In genomic region chr13:24512208-24513068, GRCh38 we compare ENCODE assay signal across 8 cellular contexts. TPM values are rescaled to one million over a fixed set of nuclear protein-coding genes. Genes with fewer than 3 reads are reported as not detected.
DNase-seq lines count a peak whose midpoint lies in the region; ATAC-seq and TF ChIP-seq lines count a peak whose summit lies in the region.

PARP4 (minus strand) TSS chr13:24512778; CDS start chr13:24503776, 9,002 bp downstream.

- H3K27me3 ChIP-seq in GM23338 (ENCODE audit: insufficient read depth) (0 out of 2 replicates have a peak, but pooled peaks cover 4% of the 10 kb centered on the region), thoracic aorta (replicated peaks; ENCODE audit: insufficient read depth) (no peaks in the 10 kb centered on the region)

- H3K36me3 ChIP-seq in GM23338 (ENCODE audit: insufficient read depth) (no peaks in the 10 kb centered on the region), SK-N-MC (ENCODE audit: insufficient read depth, low read length) (peaks cover 19% of the 10 kb centered on the region), thoracic aorta (no peaks in the 10 kb centered on the region)

- no peaks in the 10 kb centered on the region for H3K9me3 ChIP-seq in SK-N-MC (ENCODE audit: low read depth, low read length)
- H3K9me3 ChIP-seq in thoracic aorta: no peaks in the 10 kb centered on the region

- H3K4me3 Mint-ChIP-seq in GM23338: peak within 1 kb of the TSS; percentile 85
- H3K4me3 Mint-ChIP-seq in activated naive CD4-positive, alpha-beta T cell treated with anti-CD3 and anti-CD28 coated beads, Interleukin-2, amount 10 ng/mL, durations not matched to agents 7 days and 5 days: peak within 1 kb of the TSS; percentile 82

- peak within 1 kb of the TSS; percentile 89 for H3K4me2 ChIP-seq in GM23338

- H3F3A ChIP-seq in GM23338 (replicated peaks; ENCODE audit: low read depth): no peaks in the 10 kb centered on the region

- TF ChIP-seq CTCF in GM23338 (conservative IDR thresholded peaks at IDR 0.05; ENCODE audit: low read depth in 2 of 2): no peak
- TF ChIP-seq CTCF in omental fat pad (IDR thresholded peaks at IDR 0.05): no peak
- TF ChIP-seq CTCF in thoracic aorta (IDR thresholded peaks at IDR 0.05): no peak

- H3K4me3 ChIP-seq in GM23338 (peak within 1 kb of the TSS; percentile 91), SK-N-MC (peak within 1 kb of the TSS; percentile 99), thoracic aorta (peak within 1 kb of the TSS; percentile 79)

- H3K4me1 Mint-ChIP-seq in GM23338: peaks cover 19% of the 10 kb centered on the region
- peaks cover 40% of the 10 kb centered on the region for H3K4me1 Mint-ChIP-seq in activated naive CD4-positive, alpha-beta T cell treated with anti-CD3 and anti-CD28 coated beads, Interleukin-2, amount 10 ng/mL, durations not matched to agents 7 days and 5 days

- H3K36me3 Mint-ChIP-seq in GM23338 (ENCODE audit: low read depth): peaks cover 14% of the 10 kb centered on the region
- H3K36me3 Mint-ChIP-seq in activated naive CD4-positive, alpha-beta T cell treated with anti-CD3 and anti-CD28 coated beads, Interleukin-2, amount 10 ng/mL, durations not matched to agents 7 days and 5 days: peaks cover 8% of the 10 kb centered on the region

- H3K79me2 ChIP-seq in GM23338 (replicated peaks; ENCODE audit: insufficient read depth): peaks cover 48% of the 10 kb centered on the region

- H3K9me3 Mint-ChIP-seq in GM23338: peaks cover 11% of the 10 kb centered on the region
- H3K9me3 Mint-ChIP-seq in activated naive CD4-positive, alpha-beta T cell treated with anti-CD3 and anti-CD28 coated beads, Interleukin-2, amount 10 ng/mL, durations not matched to agents 7 days and 5 days: no peaks in the 10 kb centered on the region

- H3K27ac Mint-ChIP-seq in GM23338: peak within 1 kb of the TSS; percentile 72
- peak within 1 kb of the TSS; percentile 84 for H3K27ac Mint-ChIP-seq in activated naive CD4-positive, alpha-beta T cell treated with anti-CD3 and anti-CD28 coated beads, Interleukin-2, amount 10 ng/mL, durations not matched to agents 7 days and 5 days

- H3K4me1 ChIP-seq in GM23338 (ENCODE audit: insufficient read depth) (peaks cover 13% of the 10 kb centered on the region), thoracic aorta (ENCODE audit: control insufficient read depth in 1 of 2, low read depth in 2 of 2) (peaks cover 10 to 17% of the 10 kb centered on the region in 2 donors)

- CTCF ChIA-PET in activated naive CD4-positive, alpha-beta T cell treated with anti-CD3 and anti-CD28 coated beads, Interleukin-2, amount 10 ng/mL, durations not matched to agents 7 days and 5 days (lab: Charles Lee): interaction anchor here (0.8 kb wide), 1 partner anchor 238 kb away, joined by 3 read pairs; no protein-coding TSS in a partner anchor

- H2AFZ ChIP-seq in GM23338: peak within 1 kb of the TSS; percentile 100

- H3K27ac ChIP-seq in GM23338 (ENCODE audit: low read depth) (peak within 1 kb of the TSS; percentile 78), SK-N-MC (peak within 1 kb of the TSS; percentile 88), thoracic aorta (peak within 1 kb of the TSS; percentile 71 to 83)

- H3K27me3 Mint-ChIP-seq in GM23338 (ENCODE audit: insufficient read depth, low read depth, poor library complexity): no peaks in the 10 kb centered on the region
- H3K27me3 Mint-ChIP-seq in activated naive CD4-positive, alpha-beta T cell treated with anti-CD3 and anti-CD28 coated beads, Interleukin-2, amount 10 ng/mL, durations not matched to agents 7 days and 5 days: peaks cover 7% of the 10 kb centered on the region

- DNase-seq in GF-D8 (lab: John Stamatoyannopoulos, UW) (peak; percentile 77), GM23338 (ENCODE audit: low spot score) (peak; percentile 91), Kasumi-1 (lab: John Stamatoyannopoulos, UW) (peak; percentile 43 to 46), SK-N-MC (ENCODE audit: low read depth, low spot score) (no peak), globus pallidus (ENCODE audit: low spot score) (peak; percentile 73), omental fat pad (ENCODE audit: low spot score) (peak; percentile 49), thoracic aorta (ENCODE audit: low spot score) (no peak)
- peak; percentile 83 for DNase-seq in activated naive CD4-positive, alpha-beta T cell treated with anti-CD3 and anti-CD28 coated beads, Interleukin-2, amount 10 ng/mL, durations not matched to agents 7 days and 5 days

- peak within 1 kb of the TSS; percentile 92 for H3K9ac ChIP-seq in SK-N-MC (ENCODE audit: insufficient read length)

- ATAC-seq in GM23338: peak; percentile 97
- ATAC-seq in omental fat pad (ENCODE audit: low FRiP score): peak; percentile 91
- peak; percentile 75 for ATAC-seq in thoracic aorta (ENCODE audit: insufficient number of reproducible peaks, low FRiP score, low read depth)

- H3K9me2 ChIP-seq in GM23338 (ENCODE audit: insufficient read depth): no peaks in the 10 kb centered on the region

- 0 out of 2 replicates have a peak, but pooled peaks cover 5% of the 10 kb centered on the region for H4K20me1 ChIP-seq in GM23338 (replicated peaks; ENCODE audit: insufficient read depth)

TF ChIP-seq in GM23338, 12 proteins besides CTCF, POLR2A, EP300 and RAD21:
- TF ChIP-seq REST (IDR thresholded peaks at IDR 0.05; ENCODE audit: unreplicated experiment): no peak
- peak; percentile 80 for TF ChIP-seq CREB1 (CRISPR knock-in tag; IDR thresholded peaks at IDR 0.05; ENCODE audit: low read depth)
- TF ChIP-seq POLR2AphosphoS5 (IDR thresholded peaks at IDR 0.05; ENCODE audit: low read depth): peak; percentile 78
- TF ChIP-seq EZH2phosphoT487 (IDR thresholded peaks at IDR 0.05; ENCODE audit: unreplicated experiment): no peak

RNA-seq across cellular contexts. Expression of gene PARP4, which starts in this region (rescaled TPM):
- total RNA-seq in GM23338 (2014; rRNA removed; shearing (Covaris generic)): 24.1 and 32.9 TPM in 2 replicates
- 10.3 and 12.9 TPM in 2 replicates for polyA plus RNA-seq in GM23338 (2016; fragmentation: Nextera tagmentation; extraction: Ambion mirVana)
- total RNA-seq in omental fat pad (10 to 100 TPM; 44.1 to 59.0 (median 51.3) TPM), thoracic aorta (10 to 100 TPM; 28.3 to 48.8 TPM)

Comparison
In these comparisons a context has a peak if more than half of its experiments do, and no peak if none do; other contexts are left out.
1. DNase-seq: peak in GF-D8 (single experiment), GM23338 (single experiment), Kasumi-1 (2 of 2), activated naive CD4-positive, alpha-beta T cell treated with anti-CD3 and anti-CD28 coated beads, Interleukin-2, amount 10 ng/mL, durations not matched to agents 7 days and 5 days (single experiment), globus pallidus (single experiment) and omental fat pad (single experiment); none in SK-N-MC (single experiment) and thoracic aorta (single experiment).
2. Peak in every context shown above with its lines, with median percentiles within 50 percentile points of each other: ATAC-seq, H3K27ac ChIP-seq and H3K4me3 ChIP-seq.